In genomic region chr13:35252536-35253205, GRCh38 we compare ENCODE assay signal across 11 cellular contexts.
DNase-seq lines count a peak whose midpoint lies in the region; ATAC-seq, FAIRE-seq and TF ChIP-seq lines count a peak whose summit lies in the region.
"Had no signal": no experiment of that assay in that cellular context is flagged by ENCODE, and none has a peak within 500 bp of the region (broad histone marks: within the 10 kb centered on the region; RNA-seq: fewer than 3 reads in every experiment).

No MANE protein-coding gene starts in this region.

- no peaks in the 10 kb centered on the region for H3K4me1 Mint-ChIP-seq in activated T-helper 1 cell treated with anti-CD3 and anti-CD28 coated beads, Interleukin-12 subunit alpha, Interleukin-12 subunit beta, Interleukin-2, Interleukin-4 antibody, amounts not matched to agents 30 ng/mL and 10 ng/mL and 1 ng/mL, durations not matched to agents 14 hours and 24 hours and 36 hours (ENCODE audit: low read depth)

- no peak for TF ChIP-seq POLR2A in GM12892 (IDR thresholded peaks at IDR 0.05; ENCODE audit: low read depth, low read length)

- H3K9me3 Mint-ChIP-seq in activated T-helper 1 cell treated with anti-CD3 and anti-CD28 coated beads, Interleukin-12 subunit alpha, Interleukin-12 subunit beta, Interleukin-2, Interleukin-4 antibody, amounts not matched to agents 30 ng/mL and 10 ng/mL and 1 ng/mL, durations not matched to agents 14 hours and 24 hours and 36 hours, result no peaks in the 10 kb centered on the region

- POLR2A ChIA-PET in GM10248 (lab: Yijun Ruan, JAX), result no interaction called here

- CTCF ChIA-PET in GM10248 (lab: Yijun Ruan, JAX), result no interaction called here

- DNase-seq in GM10248 (ENCODE audit: extremely low spot score), result peak; percentile 4
- no peak for DNase-seq in GM12892 (ENCODE audit: insufficient read length)
- no peak for DNase-seq in activated T-helper 1 cell treated with anti-CD3 and anti-CD28 coated beads, Interleukin-12 subunit alpha, Interleukin-12 subunit beta, Interleukin-2, Interleukin-4 antibody, amounts not matched to agents 30 ng/mL and 10 ng/mL and 1 ng/mL, durations not matched to agents 14 hours and 24 hours and 36 hours (ENCODE audit: low spot score)
- DNase-seq in dermis blood vessel endothelial cell, result no peak
- DNase-seq in activated T-cell treated with anti-CD3 and anti-CD28 coated beads, Interleukin-2, amount 50 U/mL, for 48 hours, result no peak
- DNase-seq: brain microvascular endothelial cell; stimulated activated naive CD4-positive, alpha-beta T cell had no signal

- no peak for TF ChIP-seq CTCF in GM10248 (IDR thresholded peaks at IDR 0.05; ENCODE audit: control extremely low read depth, extremely low read depth, low read depth, missing control alignments)

- no peaks in the 10 kb centered on the region for H3K27me3 Mint-ChIP-seq in activated T-helper 1 cell treated with anti-CD3 and anti-CD28 coated beads, Interleukin-12 subunit alpha, Interleukin-12 subunit beta, Interleukin-2, Interleukin-4 antibody, amounts not matched to agents 30 ng/mL and 10 ng/mL and 1 ng/mL, durations not matched to agents 14 hours and 24 hours and 36 hours (ENCODE audit: insufficient read depth)

- no peaks in the 10 kb centered on the region for H3K36me3 Mint-ChIP-seq in activated T-helper 1 cell treated with anti-CD3 and anti-CD28 coated beads, Interleukin-12 subunit alpha, Interleukin-12 subunit beta, Interleukin-2, Interleukin-4 antibody, amounts not matched to agents 30 ng/mL and 10 ng/mL and 1 ng/mL, durations not matched to agents 14 hours and 24 hours and 36 hours (ENCODE audit: low read depth)

- FAIRE-seq in GM12892 (lab: Jason Lieb, UNC), result no peak

- H3K27ac Mint-ChIP-seq in activated T-helper 1 cell treated with anti-CD3 and anti-CD28 coated beads, Interleukin-12 subunit alpha, Interleukin-12 subunit beta, Interleukin-2, Interleukin-4 antibody, amounts not matched to agents 30 ng/mL and 10 ng/mL and 1 ng/mL, durations not matched to agents 14 hours and 24 hours and 36 hours, result no peak overlapping the region
- H3K27ac Mint-ChIP-seq: T-helper 1 cell treated with Interleukin-12 subunit alpha and Interleukin-12 subunit beta and Interleukin-4 antibody, amounts not matched to agents 30 μg/mL and 1 μg/mL, for 36 hours had no signal

- no peak overlapping the region for H3K4me3 Mint-ChIP-seq in activated T-helper 1 cell treated with anti-CD3 and anti-CD28 coated beads, Interleukin-12 subunit alpha, Interleukin-12 subunit beta, Interleukin-2, Interleukin-4 antibody, amounts not matched to agents 30 ng/mL and 10 ng/mL and 1 ng/mL, durations not matched to agents 14 hours and 24 hours and 36 hours
- H3K4me3 Mint-ChIP-seq: T-helper 1 cell treated with Interleukin-12 subunit alpha and Interleukin-12 subunit beta and Interleukin-4 antibody, amounts not matched to agents 30 μg/mL and 1 μg/mL, for 36 hours had no signal

- peak; percentile 93 for ATAC-seq in GM19395 (IDR thresholded peaks at IDR 0.05; ENCODE audit: unreplicated experiment)
- ATAC-seq in HG02798 (IDR thresholded peaks at IDR 0.05; ENCODE audit: poor library complexity, unreplicated experiment), result peak; percentile 98
- peak; percentile 100 for ATAC-seq in HG03521 (IDR thresholded peaks at IDR 0.05; ENCODE audit: unreplicated experiment)

- intact Hi-C loops in activated T-helper 1 cell treated with anti-CD3 and anti-CD28 coated beads, Interleukin-12 subunit alpha, Interleukin-12 subunit beta, Interleukin-2, Interleukin-4 antibody, amounts not matched to agents 30 ng/mL and 10 ng/mL and 1 ng/mL, durations not matched to agents 14 hours and 24 hours and 36 hours (cut with micrococcal nuclease), result no loop called here
